ENCODE assay signal across 21 cellular contexts in the genomic region with DNA sequence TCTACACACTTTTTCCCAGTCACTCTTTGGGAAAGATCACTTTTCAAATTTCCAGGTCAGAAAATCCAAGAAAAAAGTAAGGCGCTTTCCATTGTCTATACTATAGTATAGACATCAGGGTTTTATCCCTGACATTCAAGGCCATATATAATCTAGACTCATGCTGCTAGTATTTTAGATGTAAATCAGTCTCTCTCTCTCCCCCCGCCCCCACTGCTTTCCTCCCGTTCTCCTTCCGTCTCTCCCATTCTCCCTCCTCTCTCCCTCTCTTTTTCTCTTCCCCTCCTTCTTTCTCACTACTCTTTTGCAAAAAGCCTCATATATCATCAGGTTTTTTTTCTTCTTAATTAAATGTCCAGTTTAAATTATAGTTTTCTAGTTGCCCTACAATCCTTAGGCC.
DNase-seq lines count a peak whose midpoint lies in the region; ATAC-seq and TF ChIP-seq lines count a peak whose summit lies in the region.
"Had no signal": no experiment of that assay in that cellular context is flagged by ENCODE, and none has a peak within 500 bp of the region (broad histone marks: within the 10 kb centered on the region; RNA-seq: fewer than 3 reads in every experiment).

No MANE protein-coding gene starts in this region.

- H3K4me2 ChIP-seq in neural progenitor cell, result no peak overlapping the region

- H4K20me1 ChIP-seq in neural progenitor cell (ENCODE audit: low read depth), result no peaks in the 10 kb centered on the region

- no CpG with 5 or more reads among the region's 4 CpGs for WGBS in iPS DF 6.9 (ENCODE audit: insufficient coverage, insufficient read length)

- POLR2A ChIA-PET in WTC11 (lab: Charles Lee), result no interaction called here

- H3K9me3 Mint-ChIP-seq in activated T-cell treated with anti-CD3 and anti-CD28 coated beads, Interleukin-2, amount 50 U/mL, for 24 hours, result no peaks in the 10 kb centered on the region
- H3K9me3 Mint-ChIP-seq in WTC11, result no peaks in the 10 kb centered on the region
- H3K9me3 Mint-ChIP-seq in neural progenitor cell, result no peaks in the 10 kb centered on the region
- no peaks in the 10 kb centered on the region for H3K9me3 Mint-ChIP-seq in immature natural killer cell
- H3K9me3 Mint-ChIP-seq: activated naive CD4-positive, alpha-beta T cell treated with anti-CD3 and anti-CD28 coated beads, Interleukin-2, amount 10 ng/mL, durations not matched to agents 7 days and 5 days; naive thymus-derived CD8-positive, alpha-beta T cell had no signal

- CTCF ChIA-PET in WTC11 (lab: Charles Lee), result no interaction called here

- no peak overlapping the region for H3K27ac ChIP-seq in iPS DF 6.9 (ENCODE audit: low read length)
- H3K27ac ChIP-seq in neural progenitor cell, result no peak overlapping the region

- no peaks in the 10 kb centered on the region for H3K27me3 Mint-ChIP-seq in activated T-cell treated with anti-CD3 and anti-CD28 coated beads, Interleukin-2, amount 50 U/mL, for 24 hours
- H3K27me3 Mint-ChIP-seq in WTC11 (ENCODE audit: low read depth), result no peaks in the 10 kb centered on the region
- H3K27me3 Mint-ChIP-seq in neural progenitor cell (ENCODE audit: insufficient read depth, low read depth), result no peaks in the 10 kb centered on the region
- H3K27me3 Mint-ChIP-seq in immature natural killer cell (ENCODE audit: low read depth in 3 of 3), result peaks cover 0 to 5% (median 0%) of the 10 kb centered on the region in 3 donors
- H3K27me3 Mint-ChIP-seq: activated naive CD4-positive, alpha-beta T cell treated with anti-CD3 and anti-CD28 coated beads, Interleukin-2, amount 10 ng/mL, durations not matched to agents 7 days and 5 days; B cell; naive thymus-derived CD8-positive, alpha-beta T cell had no signal

- H3K4me1 ChIP-seq in iPS DF 6.9 (ENCODE audit: control insufficient read depth, insufficient read depth, low read length), result peaks cover 1% of the 10 kb centered on the region; the same call in 1 of the 2 replicates
- no peaks in the 10 kb centered on the region for H3K4me1 ChIP-seq in neural progenitor cell

- H3K4me1 Mint-ChIP-seq in activated T-cell treated with anti-CD3 and anti-CD28 coated beads, Interleukin-2, amount 50 U/mL, for 24 hours (ENCODE audit: low read depth), result peaks cover 32% of the 10 kb centered on the region
- peaks cover 34% of the 10 kb centered on the region for H3K4me1 Mint-ChIP-seq in WTC11
- peaks cover 10% of the 10 kb centered on the region for H3K4me1 Mint-ChIP-seq in neural progenitor cell
- peaks cover 37 to 41% of the 10 kb centered on the region in 2 donors for H3K4me1 Mint-ChIP-seq in immature natural killer cell

- H3K27me3 ChIP-seq in iPS DF 6.9 (ENCODE audit: control insufficient read depth, insufficient read depth, low read length) (no peaks in the 10 kb centered on the region), neural progenitor cell (no peaks in the 10 kb centered on the region)

- TF ChIP-seq CTCF in WTC11 (IDR thresholded peaks at IDR 0.05), result no peak
- no peak for TF ChIP-seq CTCF in neural progenitor cell (IDR thresholded peaks at IDR 0.05)

- H3K4me3 ChIP-seq in iPS DF 6.9 (ENCODE audit: low read length) (no peak overlapping the region), neural progenitor cell (no peak overlapping the region)

- H3K9me3 ChIP-seq in iPS DF 6.9 (ENCODE audit: control insufficient read depth, insufficient read depth, low read length) (no peaks in the 10 kb centered on the region), neural progenitor cell (ENCODE audit: low read depth) (no peaks in the 10 kb centered on the region)

- no peak overlapping the region for H3K4me3 Mint-ChIP-seq in activated T-cell treated with anti-CD3 and anti-CD28 coated beads, Interleukin-2, amount 50 U/mL, for 24 hours
- H3K4me3 Mint-ChIP-seq in WTC11 (peak overlapping the region; percentile 6), neural progenitor cell (no peak overlapping the region), immature natural killer cell (no peak overlapping the region)
- H3K4me3 Mint-ChIP-seq: activated naive CD4-positive, alpha-beta T cell treated with anti-CD3 and anti-CD28 coated beads, Interleukin-2, amount 10 ng/mL, durations not matched to agents 7 days and 5 days; B cell had no signal

- peaks cover 51% of the 10 kb centered on the region for H3K36me3 Mint-ChIP-seq in activated T-cell treated with anti-CD3 and anti-CD28 coated beads, Interleukin-2, amount 50 U/mL, for 24 hours (ENCODE audit: low read depth)
- H3K36me3 Mint-ChIP-seq in WTC11 (no peaks in the 10 kb centered on the region), neural progenitor cell (peaks cover 6% of the 10 kb centered on the region), immature natural killer cell (peaks cover 4 to 13% (median 8%) of the 10 kb centered on the region in 3 donors)

- no peak for DNase-seq in activated T-cell treated with anti-CD3 and anti-CD28 coated beads, Interleukin-2, amount 50 U/mL, for 24 hours
- DNase-seq in activated T-cell treated with anti-CD3 and anti-CD28 coated beads for 4 hours (no peak), WTC11 (ENCODE audit: low spot score) (peak; percentile 19), iPS DF 6.9 (ENCODE audit: low read depth, low spot score) (peak; percentile 4), neural progenitor cell (ENCODE audit: low spot score) (no peak), DMS153 (lab: John Stamatoyannopoulos, UW) (no peak), NCI-H146 treated with DMSO at 0.1 percent for 48 hours (lab: John Stamatoyannopoulos, UW; ENCODE audit: unreplicated experiment) (no peak), immature natural killer cell (no peak)
- DNase-seq: activated naive CD4-positive, alpha-beta T cell treated with anti-CD3 and anti-CD28 coated beads, Interleukin-2, amount 10 ng/mL, durations not matched to agents 7 days and 5 days; aorta; Calu3; erythroblast; foreskin fibroblast; naive thymus-derived CD8-positive, alpha-beta T cell; NCI-H1105; NCI-H446 treated with DMSO at 0.1 percent for 48 hours; NK-92 treated with Interleukin-12 subunit alpha and Interleukin-12 subunit beta, amount 100 ng/mL, for 24 hours; posterior cingulate gyrus; SIG-M5 had no signal

- no peaks in the 10 kb centered on the region for H3F3A ChIP-seq in neural progenitor cell (ENCODE audit: low read depth)

- ATAC-seq in WTC11, result peak; percentile 94
- ATAC-seq: naive thymus-derived CD8-positive, alpha-beta T cell; Panc1 had no signal

- no peak overlapping the region for H3K9ac ChIP-seq in neural progenitor cell

- no peaks in the 10 kb centered on the region for H3K36me3 ChIP-seq in iPS DF 6.9 (ENCODE audit: control insufficient read depth, insufficient read depth, low read length)
- no peaks in the 10 kb centered on the region for H3K36me3 ChIP-seq in neural progenitor cell

- H3K27ac Mint-ChIP-seq in activated T-cell treated with anti-CD3 and anti-CD28 coated beads, Interleukin-2, amount 50 U/mL, for 24 hours, result peak overlapping the region; percentile 28
- peak overlapping the region; percentile 68 for H3K27ac Mint-ChIP-seq in WTC11
- H3K27ac Mint-ChIP-seq in neural progenitor cell, result peak overlapping the region; percentile 42
- peak overlapping the region in 3 of 6 donors; percentile 15 to 76 (median 32) for H3K27ac Mint-ChIP-seq in immature natural killer cell
- H3K27ac Mint-ChIP-seq: activated naive CD4-positive, alpha-beta T cell treated with anti-CD3 and anti-CD28 coated beads, Interleukin-2, amount 10 ng/mL, durations not matched to agents 7 days and 5 days; B cell had no signal

- H3K79me2 ChIP-seq in neural progenitor cell (ENCODE audit: low read depth), result no peaks in the 10 kb centered on the region

- H2AFZ ChIP-seq in neural progenitor cell (replicated peaks), result no peak overlapping the region

TF ChIP-seq in WTC11, 78 proteins besides CTCF, POLR2A, EP300 and RAD21 (continues in another document):
- TF ChIP-seq PRRX2 (CRISPR knock-in tag; IDR thresholded peaks at IDR 0.05) (no peak), MYBL2 (CRISPR knock-in tag; IDR thresholded peaks at IDR 0.05) (no peak), SMAD4 (CRISPR knock-in tag; IDR thresholded peaks at IDR 0.05) (no peak), JAZF1 (CRISPR knock-in tag; IDR thresholded peaks at IDR 0.05) (no peak), RELA (CRISPR knock-in tag; IDR thresholded peaks at IDR 0.05; ENCODE audit: borderline replicate concordance) (no peak), TP53 (CRISPR knock-in tag; IDR thresholded peaks at IDR 0.05) (no peak), TEAD4 (CRISPR knock-in tag; IDR thresholded peaks at IDR 0.05) (no peak)
- TF ChIP-seq, protein P1, sequence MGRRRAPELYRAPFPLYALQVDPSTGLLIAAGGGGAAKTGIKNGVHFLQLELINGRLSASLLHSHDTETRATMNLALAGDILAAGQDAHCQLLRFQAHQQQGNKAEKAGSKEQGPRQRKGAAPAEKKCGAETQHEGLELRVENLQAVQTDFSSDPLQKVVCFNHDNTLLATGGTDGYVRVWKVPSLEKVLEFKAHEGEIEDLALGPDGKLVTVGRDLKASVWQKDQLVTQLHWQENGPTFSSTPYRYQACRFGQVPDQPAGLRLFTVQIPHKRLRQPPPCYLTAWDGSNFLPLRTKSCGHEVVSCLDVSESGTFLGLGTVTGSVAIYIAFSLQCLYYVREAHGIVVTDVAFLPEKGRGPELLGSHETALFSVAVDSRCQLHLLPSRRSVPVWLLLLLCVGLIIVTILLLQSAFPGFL (CRISPR knock-in tag; IDR thresholded peaks at IDR 0.05; ENCODE audit: borderline replicate concordance), result no peak
- TF ChIP-seq, protein P2, sequence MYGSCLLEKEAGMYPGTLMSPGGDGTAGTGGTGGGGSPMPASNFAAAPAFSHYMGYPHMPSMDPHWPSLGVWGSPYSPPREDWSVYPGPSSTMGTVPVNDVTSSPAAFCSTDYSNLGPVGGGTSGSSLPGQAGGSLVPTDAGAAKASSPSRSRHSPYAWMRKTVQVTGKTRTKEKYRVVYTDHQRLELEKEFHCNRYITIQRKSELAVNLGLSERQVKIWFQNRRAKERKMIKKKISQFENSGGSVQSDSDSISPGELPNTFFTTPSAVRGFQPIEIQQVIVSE (CRISPR knock-in tag; IDR thresholded peaks at IDR 0.05; ENCODE audit: borderline replicate concordance), result no peak
- TF ChIP-seq, protein P3, sequence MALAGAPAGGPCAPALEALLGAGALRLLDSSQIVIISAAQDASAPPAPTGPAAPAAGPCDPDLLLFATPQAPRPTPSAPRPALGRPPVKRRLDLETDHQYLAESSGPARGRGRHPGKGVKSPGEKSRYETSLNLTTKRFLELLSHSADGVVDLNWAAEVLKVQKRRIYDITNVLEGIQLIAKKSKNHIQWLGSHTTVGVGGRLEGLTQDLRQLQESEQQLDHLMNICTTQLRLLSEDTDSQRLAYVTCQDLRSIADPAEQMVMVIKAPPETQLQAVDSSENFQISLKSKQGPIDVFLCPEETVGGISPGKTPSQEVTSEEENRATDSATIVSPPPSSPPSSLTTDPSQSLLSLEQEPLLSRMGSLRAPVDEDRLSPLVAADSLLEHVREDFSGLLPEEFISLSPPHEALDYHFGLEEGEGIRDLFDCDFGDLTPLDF (CRISPR knock-in tag; IDR thresholded peaks at IDR 0.05), result no peak

Comparison
In these comparisons a context has a peak if more than half of its experiments do, and no peak if none do; other contexts are left out.
1. DNase-seq: peak in WTC11 (single experiment) and iPS DF 6.9 (single experiment); none in activated T-cell treated with anti-CD3 and anti-CD28 coated beads, Interleukin-2, amount 50 U/mL, for 24 hours (single experiment), activated T-cell treated with anti-CD3 and anti-CD28 coated beads for 4 hours (single experiment), neural progenitor cell (single experiment), DMS153 (single experiment), NCI-H146 treated with DMSO at 0.1 percent for 48 hours (single experiment) and immature natural killer cell (0 of 3).